Comparison of ENCODE assay signal across 24 cellular contexts in genomic region chr6:3250278-3250677, GRCh38. TPM values are rescaled to one million over a fixed set of nuclear protein-coding genes. Genes with fewer than 3 reads are reported as not detected.
DNase-seq lines count a peak whose midpoint lies in the region; ATAC-seq and TF ChIP-seq lines count a peak whose summit lies in the region.
"Had no signal": no experiment of that assay in that cellular context is flagged by ENCODE, and none has a peak within 500 bp of the region (broad histone marks: within the 10 kb centered on the region; RNA-seq: fewer than 3 reads in every experiment).

No MANE protein-coding gene starts in this region.

- H3K27ac ChIP-seq in SJCRH30 (no peak overlapping the region), neuronal stem cell (replicated peaks; ENCODE audit: low read length) (no peak overlapping the region)
- H3K27ac ChIP-seq: 22Rv1, cardiac muscle cell, pancreas had no signal

- no peak overlapping the region for H2BK5ac ChIP-seq in neuronal stem cell (ENCODE audit: low read length)

- ATAC-seq in activated naive CD8-positive, alpha-beta T cell treated with anti-CD3 and anti-CD28 coated beads, Interleukin-2, amount 50 U/mL, for 24 hours: no peak
- ATAC-seq: left lobe of liver; natural killer cell; Panc1; pancreas; stimulated activated naive B cell treated with anti-CD40 and anti-IgM and Interleukin-4, amounts not matched to agents 10 μg/mL and 1 μg/mL and 100 μg/mL, for 72 hours had no signal

- H3K9me3 Mint-ChIP-seq in activated naive CD8-positive, alpha-beta T cell treated with anti-CD3 and anti-CD28 coated beads, Interleukin-2, amount 50 U/mL, for 24 hours: peaks cover 4% of the 10 kb centered on the region
- H3K9me3 Mint-ChIP-seq: natural killer cell had no signal

- no peaks in the 10 kb centered on the region for H3K9me3 ChIP-seq in SJCRH30 (replicated peaks)
- H3K9me3 ChIP-seq in neuronal stem cell (replicated peaks in 1 of 2; ENCODE audit: control insufficient read depth in 2 of 2, insufficient read depth in 1 of 2, low read depth in 1 of 2, low read length in 2 of 2): no peaks in the 10 kb centered on the region
- H3K9me3 ChIP-seq in HAP-1: no peaks in the 10 kb centered on the region
- H3K9me3 ChIP-seq: pancreas had no signal

- H3K4me1 ChIP-seq in SJCRH30: no peaks in the 10 kb centered on the region; the same call in 1 of the 2 replicates
- peaks cover 22 to 35% of the 10 kb centered on the region in 2 donors for H3K4me1 ChIP-seq in neuronal stem cell (ENCODE audit: control insufficient read depth in 2 of 2, insufficient read depth in 1 of 2, low read depth in 1 of 2, low read length in 2 of 2)
- peaks cover 16% of the 10 kb centered on the region for H3K4me1 ChIP-seq in HAP-1
- H3K4me1 ChIP-seq: pancreas had no signal

- peaks cover 39% of the 10 kb centered on the region for H3K27me3 Mint-ChIP-seq in activated naive CD8-positive, alpha-beta T cell treated with anti-CD3 and anti-CD28 coated beads, Interleukin-2, amount 50 U/mL, for 24 hours

- H3K36me3 Mint-ChIP-seq in activated naive CD8-positive, alpha-beta T cell treated with anti-CD3 and anti-CD28 coated beads, Interleukin-2, amount 50 U/mL, for 24 hours (ENCODE audit: low read depth): no peaks in the 10 kb centered on the region
- H3K36me3 Mint-ChIP-seq: activated CD4-positive, alpha-beta memory T cell treated with anti-CD3 and anti-CD28 coated beads for 36 hours; natural killer cell; stimulated activated naive B cell treated with anti-CD40 and anti-IgM and Interleukin-4, amounts not matched to agents 10 μg/mL and 1 μg/mL and 100 μg/mL, for 72 hours had no signal

- no peak overlapping the region for H3K9ac ChIP-seq in neuronal stem cell (ENCODE audit: low read depth, low read length, poor library complexity)

- WGBS in neuronal stem cell (ENCODE audit: extremely low coverage in 2 of 2, insufficient read length in 2 of 2, insufficient replicate concordance in 1 of 2), 2 donors: no CpG with 5 or more reads among the region's 8 CpGs

- no peak overlapping the region for H3K23ac ChIP-seq in neuronal stem cell (ENCODE audit: low read depth, low read length, poor library complexity)

- H3K4ac ChIP-seq in neuronal stem cell (ENCODE audit: low read length): no peak overlapping the region

- no peak overlapping the region for H2BK12ac ChIP-seq in neuronal stem cell (ENCODE audit: low read length)

- no peak overlapping the region for H3K4me3 Mint-ChIP-seq in activated naive CD8-positive, alpha-beta T cell treated with anti-CD3 and anti-CD28 coated beads, Interleukin-2, amount 50 U/mL, for 24 hours
- H3K4me3 Mint-ChIP-seq: activated CD4-positive, alpha-beta memory T cell treated with anti-CD3 and anti-CD28 coated beads for 36 hours; activated naive CD4-positive, alpha-beta T cell treated with anti-CD3 and anti-CD28 coated beads for 36 hours; activated T-helper 1 cell treated with anti-CD3 and anti-CD28 coated beads, Interleukin-12 subunit alpha, Interleukin-12 subunit beta, Interleukin-2, Interleukin-4 antibody, amounts not matched to agents 30 ng/mL and 10 ng/mL and 1 ng/mL, durations not matched to agents 14 hours and 24 hours and 36 hours; natural killer cell; stimulated activated naive B cell treated with anti-CD40 and anti-IgM and Interleukin-4, amounts not matched to agents 10 μg/mL and 1 μg/mL and 100 μg/mL, for 72 hours had no signal

- H3K4me3 ChIP-seq in SJCRH30 (no peak overlapping the region), fibroblast of pulmonary artery (replicated peaks; ENCODE audit: low read depth, low read length) (no peak overlapping the region), neuronal stem cell (ENCODE audit: low read length in 2 of 2) (no peak overlapping the region), HAP-1 (no peak overlapping the region)
- H3K4me3 ChIP-seq: cardiac muscle cell, GM12878, pancreas had no signal

- H3K14ac ChIP-seq in neuronal stem cell (ENCODE audit: low read length): no peak overlapping the region

- in situ Hi-C loops in HAP-1 (cut with MboI; ENCODE audit: low sequenced_read_pairs): loop anchor here (5.0 kb wide), 2 partner anchors 123 to 253 kb away; partner anchors contain the start of gene NQO2

- no peaks in the 10 kb centered on the region for H3K79me1 ChIP-seq in neuronal stem cell (ENCODE audit: low read depth, low read length)

- no peak overlapping the region for H3K27ac Mint-ChIP-seq in activated naive CD8-positive, alpha-beta T cell treated with anti-CD3 and anti-CD28 coated beads, Interleukin-2, amount 50 U/mL, for 24 hours
- H3K27ac Mint-ChIP-seq: activated CD4-positive, alpha-beta memory T cell treated with anti-CD3 and anti-CD28 coated beads for 36 hours; activated naive CD4-positive, alpha-beta T cell treated with anti-CD3 and anti-CD28 coated beads for 36 hours; activated T-helper 1 cell treated with anti-CD3 and anti-CD28 coated beads, Interleukin-12 subunit alpha, Interleukin-12 subunit beta, Interleukin-2, Interleukin-4 antibody, amounts not matched to agents 30 ng/mL and 10 ng/mL and 1 ng/mL, durations not matched to agents 14 hours and 24 hours and 36 hours; natural killer cell; stimulated activated naive B cell treated with anti-CD40 and anti-IgM and Interleukin-4, amounts not matched to agents 10 μg/mL and 1 μg/mL and 100 μg/mL, for 72 hours had no signal

- H3K27me3 ChIP-seq in SJCRH30 (no peaks in the 10 kb centered on the region), neuronal stem cell (ENCODE audit: control insufficient read depth in 3 of 3, insufficient read depth in 3 of 3, low read depth in 1 of 3, low read length in 3 of 3) (no peaks in the 10 kb centered on the region), HAP-1 (ENCODE audit: low read depth) (no peaks in the 10 kb centered on the region)
- H3K27me3 ChIP-seq: pancreas had no signal

- H3K4me1 Mint-ChIP-seq in activated naive CD8-positive, alpha-beta T cell treated with anti-CD3 and anti-CD28 coated beads, Interleukin-2, amount 50 U/mL, for 24 hours: peaks cover 4% of the 10 kb centered on the region

- no peak overlapping the region for H4K8ac ChIP-seq in neuronal stem cell (ENCODE audit: low read depth, low read length)

- no peak overlapping the region for H2BK120ac ChIP-seq in neuronal stem cell (ENCODE audit: low read depth, low read length)

- H4K91ac ChIP-seq in neuronal stem cell (ENCODE audit: low read depth, low read length, poor library complexity): no peak overlapping the region

- peak overlapping the region; percentile 68 for H3K18ac ChIP-seq in neuronal stem cell (ENCODE audit: low read length)

- no peak overlapping the region for H2AK5ac ChIP-seq in neuronal stem cell (ENCODE audit: low read depth, low read length)

- no peak for TF ChIP-seq CTCF in fibroblast of pulmonary artery (IDR thresholded peaks at IDR 0.05; ENCODE audit: low read length, missing control alignments)

- H3K36me3 ChIP-seq in SJCRH30: no peaks in the 10 kb centered on the region
- H3K36me3 ChIP-seq in neuronal stem cell (replicated peaks in 1 of 2; ENCODE audit: control insufficient read depth in 2 of 2, insufficient read depth in 2 of 2, low read length in 2 of 2): peaks cover 0 to 4% of the 10 kb centered on the region in 2 donors
- no peaks in the 10 kb centered on the region for H3K36me3 ChIP-seq in HAP-1 (replicated peaks)
- H3K36me3 ChIP-seq: cardiac muscle cell, pancreas had no signal

- DNase-seq in DMS53 (lab: John Stamatoyannopoulos, UW) (peak; percentile 9), DMS53 treated with DMSO at 0.1 percent for 48 hours (lab: John Stamatoyannopoulos, UW; ENCODE audit: unreplicated experiment) (no peak), SJCRH30 (peak; percentile 35 to 51), fibroblast of pulmonary artery (ENCODE audit: low read depth) (peak; percentile 23), neuronal stem cell (ENCODE audit: low spot score) (no peak), NCI-H2081 (lab: John Stamatoyannopoulos, UW) (no peak), HAP-1 (ENCODE audit: low spot score in 2 of 2) (no peak)
- no peak for DNase-seq in activated naive CD8-positive, alpha-beta T cell treated with anti-CD3 and anti-CD28 coated beads, Interleukin-2, amount 50 U/mL, for 24 hours
- DNase-seq: activated CD4-positive, alpha-beta memory T cell treated with anti-CD3 and anti-CD28 coated beads for 36 hours; activated CD4-positive, CD25-positive, alpha-beta regulatory T cell treated with anti-CD3 and anti-CD28 coated beads, Interleukin-2, amount 50 U/mL, for 72 hours; activated CD8-positive, alpha-beta memory T cell treated with anti-CD3 and anti-CD28 coated beads, Interleukin-2, amount 50 U/mL, for 4 hours; activated naive CD4-positive, alpha-beta T cell treated with anti-CD3 and anti-CD28 coated beads for 36 hours; natural killer cell; NCI-H1436; NCI-H2171 treated with DMSO at 0.1 percent for 48 hours; NCI-H524; pancreas; stimulated activated naive B cell treated with anti-CD40 and anti-IgM and Interleukin-4, amounts not matched to agents 10 μg/mL and 1 μg/mL and 100 μg/mL, for 72 hours had no signal

- H3K4me2 ChIP-seq in neuronal stem cell (ENCODE audit: insufficient read depth, low read length, poor library complexity, severe bottlenecking): no peak overlapping the region

- H2AFZ ChIP-seq in neuronal stem cell (ENCODE audit: low read length): no peak overlapping the region

- peak overlapping the region; percentile 79 for H2BK15ac ChIP-seq in neuronal stem cell (ENCODE audit: low read length)

RNA-seq across cellular contexts. Expression of gene PSMG4, which starts 8.5 kb away (rescaled TPM):
- 10.1 and 11.0 TPM in 2 replicates for total RNA-seq in SJCRH30 (2014; rRNA removed; shearing (Covaris generic))
- 24.7 TPM for polyA plus RNA-seq in neuronal stem cell (2013, experiment 1 of 2)
- 24.4 TPM for polyA plus RNA-seq in neuronal stem cell (2013, experiment 2 of 2)

RNA-seq across cellular contexts. Expression of gene TUBB2B, which starts 22.8 kb away (rescaled TPM):
- 54.1 and 57.9 TPM in 2 replicates for total RNA-seq in SJCRH30 (2014; rRNA removed; shearing (Covaris generic))
- polyA plus RNA-seq in neuronal stem cell (2013, experiment 1 of 2): 370 TPM
- polyA plus RNA-seq in neuronal stem cell (2013, experiment 2 of 2): 372 TPM

Comparison
In these comparisons a context has a peak if more than half of its experiments do, and no peak if none do; other contexts are left out.
1. DNase-seq: peak in DMS53 (single experiment), SJCRH30 (2 of 2) and fibroblast of pulmonary artery (single experiment); none in DMS53 treated with DMSO at 0.1 percent for 48 hours (single experiment), neuronal stem cell (single experiment), NCI-H2081 (0 of 2), HAP-1 (0 of 2) and activated naive CD8-positive, alpha-beta T cell treated with anti-CD3 and anti-CD28 coated beads, Interleukin-2, amount 50 U/mL, for 24 hours (single experiment).